1 cellular context compared by ENCODE assay signal in genomic region chr4:17475481-17475880, GRCh38.
TF ChIP-seq lines count a peak whose summit lies in the region.

No MANE protein-coding gene starts in this region.

TF ChIP-seq in K562, 482 proteins besides CTCF, POLR2A, EP300 and RAD21:
- TF ChIP-seq, protein P1, sequence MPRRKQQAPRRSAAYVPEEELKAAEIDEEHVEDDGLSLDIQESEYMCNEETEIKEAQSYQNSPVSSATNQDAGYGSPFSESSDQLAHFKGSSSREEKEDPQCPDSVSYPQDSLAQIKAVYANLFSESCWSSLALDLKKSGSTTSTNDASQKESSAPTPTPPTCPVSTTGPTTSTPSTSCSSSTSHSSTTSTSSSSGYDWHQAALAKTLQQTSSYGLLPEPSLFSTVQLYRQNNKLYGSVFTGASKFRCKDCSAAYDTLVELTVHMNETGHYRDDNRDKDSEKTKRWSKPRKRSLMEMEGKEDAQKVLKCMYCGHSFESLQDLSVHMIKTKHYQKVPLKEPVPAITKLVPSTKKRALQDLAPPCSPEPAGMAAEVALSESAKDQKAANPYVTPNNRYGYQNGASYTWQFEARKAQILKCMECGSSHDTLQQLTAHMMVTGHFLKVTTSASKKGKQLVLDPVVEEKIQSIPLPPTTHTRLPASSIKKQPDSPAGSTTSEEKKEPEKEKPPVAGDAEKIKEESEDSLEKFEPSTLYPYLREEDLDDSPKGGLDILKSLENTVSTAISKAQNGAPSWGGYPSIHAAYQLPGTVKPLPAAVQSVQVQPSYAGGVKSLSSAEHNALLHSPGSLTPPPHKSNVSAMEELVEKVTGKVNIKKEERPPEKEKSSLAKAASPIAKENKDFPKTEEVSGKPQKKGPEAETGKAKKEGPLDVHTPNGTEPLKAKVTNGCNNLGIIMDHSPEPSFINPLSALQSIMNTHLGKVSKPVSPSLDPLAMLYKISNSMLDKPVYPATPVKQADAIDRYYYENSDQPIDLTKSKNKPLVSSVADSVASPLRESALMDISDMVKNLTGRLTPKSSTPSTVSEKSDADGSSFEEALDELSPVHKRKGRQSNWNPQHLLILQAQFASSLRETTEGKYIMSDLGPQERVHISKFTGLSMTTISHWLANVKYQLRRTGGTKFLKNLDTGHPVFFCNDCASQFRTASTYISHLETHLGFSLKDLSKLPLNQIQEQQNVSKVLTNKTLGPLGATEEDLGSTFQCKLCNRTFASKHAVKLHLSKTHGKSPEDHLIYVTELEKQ (CRISPR knock-in tag; IDR thresholded peaks at IDR 0.05) = no peak
- TF ChIP-seq FOXK1 (CRISPR knock-in tag; IDR thresholded peaks at IDR 0.05; ENCODE audit: borderline replicate concordance) (no peak), NUFIP1 (IDR thresholded peaks at IDR 0.05; ENCODE audit: partially characterized antibody) (no peak), ZC3H11A (IDR thresholded peaks at IDR 0.05; ENCODE audit: low read depth, low read length) (no peak), MECOM (CRISPR knock-in tag; IDR thresholded peaks at IDR 0.05) (no peak), CEBPG (CRISPR knock-in tag; IDR thresholded peaks at IDR 0.05) (no peak), CEBPG (tag; conservative IDR thresholded peaks at IDR 0.05 in 1 of 2, IDR thresholded peaks at IDR 0.05 in 1 of 2) (peak; percentile 54 to 92; a peak in 3 of 4 replicates), PYGO2 (tag; IDR thresholded peaks at IDR 0.05) (no peak), ZBTB2 (IDR thresholded peaks at IDR 0.05) (no peak), CEBPB (tag; IDR thresholded peaks at IDR 0.05) (peak; percentile 85)
TF ChIP-seq in K562: peak in this region for 2.
